In genomic region chr16:85858984-85859817, GRCh38 we compare ENCODE assay signal across 2 cellular contexts.
TF ChIP-seq lines count a peak whose summit lies in the region.

No MANE protein-coding gene starts in this region.

TF ChIP-seq in HCT116, 20 proteins besides CTCF, POLR2A, EP300 and RAD21:
- TF ChIP-seq SIN3A (IDR thresholded peaks at IDR 0.05; ENCODE audit: low read depth) (no peak), TCF7L2 (IDR thresholded peaks at IDR 0.05; ENCODE audit: borderline replicate concordance, extremely low read depth, insufficient read depth, insufficient read length) (no peak), YY1 (IDR thresholded peaks at IDR 0.05; ENCODE audit: extremely low read depth, insufficient replicate concordance, low read depth, low read length) (no peak), ZFX (IDR thresholded peaks at IDR 0.05) (no peak), FOSL1 (IDR thresholded peaks at IDR 0.05; ENCODE audit: low read depth) (no peak), REST (IDR thresholded peaks at IDR 0.05; ENCODE audit: low read depth) (no peak)

TF ChIP-seq in H1, 55 proteins besides CTCF, POLR2A, EP300 and RAD21:
- TF ChIP-seq TCF12 (IDR thresholded peaks at IDR 0.05; ENCODE audit: low read depth, low read length) (no peak), SRF (IDR thresholded peaks at IDR 0.05; ENCODE audit: low read depth, low read length) (no peak), SP4 (IDR thresholded peaks at IDR 0.05; ENCODE audit: low read length) (no peak)
